ENCODE assay signal across 8 cellular contexts in genomic region chr19:7197169-7197759, GRCh38.
A peak's percentile ranks its signal among the peaks of the same experiment; 100 is the strongest.
DNase-seq lines count a peak whose midpoint lies in the region; ATAC-seq and TF ChIP-seq lines count a peak whose summit lies in the region.

No MANE protein-coding gene starts in this region.

- H3K27me3 ChIP-seq in H7 (ENCODE audit: control insufficient read depth, insufficient read depth, low read length) (peaks cover 7% of the 10 kb centered on the region; the same call in 1 of the 2 replicates), adipocyte (replicated peaks; ENCODE audit: control insufficient read depth, insufficient read depth, low read length) (no peaks in the 10 kb centered on the region), cardiac muscle cell (peaks cover 4% of the 10 kb centered on the region), ovary (no peaks in the 10 kb centered on the region), thoracic aorta (replicated peaks; ENCODE audit: insufficient read depth) (no peaks in the 10 kb centered on the region)

- H3K4me3 ChIP-seq in H7 (ENCODE audit: insufficient read depth, low read depth, low read length) (peak overlapping the region; percentile 48), adipocyte (ENCODE audit: low read length) (peak overlapping the region; percentile 91), cardiac muscle cell (peak overlapping the region; percentile 17), ovary (peak overlapping the region; percentile 79), thoracic aorta (peak overlapping the region; percentile 85)

- H3K27ac ChIP-seq in cardiac muscle cell (peak overlapping the region; percentile 51), ovary (peak overlapping the region; percentile 89 to 95), thoracic aorta (peak overlapping the region; percentile 87 to 96)

- WGBS in ovary, 3 donors, result 1% methylated on average over 21 of the region's 21 CpGs

- H3K9me3 ChIP-seq in adipocyte (ENCODE audit: control insufficient read depth, low read length) (no peaks in the 10 kb centered on the region), cardiac muscle cell (ENCODE audit: low read depth) (no peaks in the 10 kb centered on the region), ovary (no peaks in the 10 kb centered on the region), thoracic aorta (no peaks in the 10 kb centered on the region)

- no peak for TF ChIP-seq EP300 in ovary (IDR thresholded peaks at IDR 0.05)

- H3K36me3 ChIP-seq in H7 (replicated peaks; ENCODE audit: control insufficient read depth, insufficient read depth, low read length), result no peaks in the 10 kb centered on the region
- no peaks in the 10 kb centered on the region for H3K36me3 ChIP-seq in adipocyte (ENCODE audit: control insufficient read depth, insufficient read depth, low read length, severe bottlenecking)
- H3K36me3 ChIP-seq in cardiac muscle cell, result no peaks in the 10 kb centered on the region
- H3K36me3 ChIP-seq in ovary, result no peaks in the 10 kb centered on the region
- no peaks in the 10 kb centered on the region for H3K36me3 ChIP-seq in thoracic aorta

- peak overlapping the region; percentile 82 for H3K9ac ChIP-seq in adipocyte (ENCODE audit: low read length)

- peak; percentile 52 for TF ChIP-seq POLR2A in ovary (IDR thresholded peaks at IDR 0.05)

- peak; percentile 87 for ATAC-seq in thoracic aorta (ENCODE audit: insufficient number of reproducible peaks, low FRiP score, low read depth)

- TF ChIP-seq CTCF in cardiac muscle cell (IDR thresholded peaks at IDR 0.05; ENCODE audit: low read depth, low read length) (no peak), ovary (IDR thresholded peaks at IDR 0.05) (no peak), thoracic aorta (IDR thresholded peaks at IDR 0.05) (no peak)

- DNase-seq in ELF-1 (ENCODE audit: low read depth, low spot score), result peak; percentile 94
- DNase-seq in H7, result peak; percentile 88
- DNase-seq in M059J (ENCODE audit: low read depth), result peak; percentile 88
- peak; percentile 70 to 73 for DNase-seq in SW 1271 (lab: John Stamatoyannopoulos, UW)
- peak; percentile 95 for DNase-seq in adipocyte (ENCODE audit: low read depth)
- peak; percentile 89 to 97 for DNase-seq in cardiac muscle cell (ENCODE audit: low read depth in 1 of 2, low spot score in 1 of 2)
- peak; percentile 92 to 95 (median 95) for DNase-seq in ovary
- DNase-seq in thoracic aorta (ENCODE audit: low spot score), result peak; percentile 94

- peaks cover 23% of the 10 kb centered on the region for H3K4me1 ChIP-seq in adipocyte (ENCODE audit: control insufficient read depth, insufficient read depth, low read length)
- no peaks in the 10 kb centered on the region for H3K4me1 ChIP-seq in cardiac muscle cell (ENCODE audit: low read depth)
- H3K4me1 ChIP-seq in ovary (ENCODE audit: insufficient read depth), result peaks cover 10% of the 10 kb centered on the region
- peaks cover 14 to 17% of the 10 kb centered on the region in 2 donors for H3K4me1 ChIP-seq in thoracic aorta (ENCODE audit: control insufficient read depth in 1 of 2, low read depth in 2 of 2)

- intact Hi-C loops in ovary (cut with DNase I), result loop anchor here in 2 of 4 donors (5.0 kb wide), 1 partner anchor 95 kb away; the partner anchor contains the start of gene INSR (in 2 of the 2)

Comparison
In these comparisons a context has a peak if more than half of its experiments do, and no peak if none do; other contexts are left out.
1. Peak in every context shown above with its lines: DNase-seq, ATAC-seq, H3K4me3 ChIP-seq and H3K27ac ChIP-seq.
2. H3K4me3 ChIP-seq: peak in every context shown above with its lines; median percentile 91 in adipocyte; 85 in thoracic aorta; 79 in ovary; 48 in H7; 17 in cardiac muscle cell.